1 cellular context compared by ENCODE assay signal in genomic region chr1:202159534-202160371, GRCh38.
A peak's percentile ranks its signal among the peaks of the same experiment; 100 is the strongest.
TF ChIP-seq lines count a peak whose summit lies in the region.

No MANE protein-coding gene starts in this region.

TF ChIP-seq in GM12878, 131 proteins besides CTCF, POLR2A, EP300 and RAD21 (continued from another document and continues in another):
- TF ChIP-seq BCL3 (IDR thresholded peaks at IDR 0.05; ENCODE audit: borderline replicate concordance, insufficient read depth, low read depth, low read length, poor library complexity, severe bottlenecking) (peak; percentile 24), TCF3 (IDR thresholded peaks at IDR 0.05; ENCODE audit: borderline replicate concordance, insufficient read depth, low read depth, low read length) (peak; percentile 81), JUND (IDR thresholded peaks at IDR 0.05; ENCODE audit: low read depth, low read length) (0 out of 2 replicates have a peak, but pooled peaks have one; percentile 12), HDGF (IDR thresholded peaks at IDR 0.05) (no peak; the same call in none of the 2 replicates), TCF7 (IDR thresholded peaks at IDR 0.05; ENCODE audit: borderline replicate concordance) (no peak), USF2 (IDR thresholded peaks at IDR 0.05; ENCODE audit: borderline replicate concordance, low read depth, low read length) (no peak), EGR1 (IDR thresholded peaks at IDR 0.05; ENCODE audit: borderline replicate concordance in 1 of 2, low read depth in 2 of 2, low read length in 2 of 2) (peak in 1 of 2 experiments; percentile 45; a peak in 1 of 3 replicates), ZBED1 (IDR thresholded peaks at IDR 0.05; ENCODE audit: borderline replicate concordance) (peak; percentile 67; the same call in 1 of the 2 replicates), CREB1 (IDR thresholded peaks at IDR 0.05; ENCODE audit: low read depth) (no peak), STAT1 (conservative IDR thresholded peaks at IDR 0.05) (no peak), RUNX3 (IDR thresholded peaks at IDR 0.05; ENCODE audit: low read length) (no peak), ESRRA (IDR thresholded peaks at IDR 0.05; ENCODE audit: low read length) (no peak), IKZF2 (IDR thresholded peaks at IDR 0.05) (no peak; a peak in 1 of 4 replicates), YBX1 (IDR thresholded peaks at IDR 0.05) (peak; percentile 74; the same call in 1 of the 2 replicates), TCF12 (IDR thresholded peaks at IDR 0.05; ENCODE audit: low read depth, low read length) (peak; percentile 61; the same call in 1 of the 2 replicates), TAF1 (IDR thresholded peaks at IDR 0.05; ENCODE audit: borderline replicate concordance, low read depth, low read length) (peak; percentile 60; the same call in 1 of the 2 replicates), SIX5 (IDR thresholded peaks at IDR 0.05; ENCODE audit: low read depth, low read length, severe bottlenecking) (no peak), CBX5 (IDR thresholded peaks at IDR 0.05; ENCODE audit: low read depth) (no peak), DPF2 (IDR thresholded peaks at IDR 0.05) (no peak), E2F8 (IDR thresholded peaks at IDR 0.05; ENCODE audit: low read depth, partially characterized antibody) (no peak), NRF1 (conservative IDR thresholded peaks at IDR 0.05; ENCODE audit: low read depth, low read length) (no peak), YY1 (IDR thresholded peaks at IDR 0.05; ENCODE audit: low read depth, low read length) (peak; percentile 84), BCL11A (IDR thresholded peaks at IDR 0.05; ENCODE audit: low read depth, low read length) (no peak), IRF5 (IDR thresholded peaks at IDR 0.05; ENCODE audit: borderline replicate concordance) (no peak), PML (IDR thresholded peaks at IDR 0.05; ENCODE audit: low read length) (no peak), RBBP5 (conservative IDR thresholded peaks at IDR 0.05) (no peak), JUNB (IDR thresholded peaks at IDR 0.05) (no peak), HDAC2 (IDR thresholded peaks at IDR 0.05) (no peak), E2F4 (IDR thresholded peaks at IDR 0.05; ENCODE audit: low read depth, low read length) (no peak), ZNF622 (IDR thresholded peaks at IDR 0.05) (no peak), NR2F1 (conservative IDR thresholded peaks at IDR 0.05) (0 out of 2 replicates have a peak, but pooled peaks have one; percentile 9), MLLT1 (IDR thresholded peaks at IDR 0.05) (peak; percentile 49; the same call in 1 of the 2 replicates), ELK1 (IDR thresholded peaks at IDR 0.05; ENCODE audit: low read depth, low read length) (no peak), SMAD1 (IDR thresholded peaks at IDR 0.05; ENCODE audit: low read depth, partially characterized antibody) (peak; percentile 20), ZNF274 (IDR thresholded peaks at IDR 0.05; ENCODE audit: insufficient read depth, insufficient read length) (no peak), ZNF207 (IDR thresholded peaks at IDR 0.05; ENCODE audit: borderline replicate concordance) (no peak), ZBTB11 (CRISPR knock-in tag; IDR thresholded peaks at IDR 0.05) (no peak), SRF (IDR thresholded peaks at IDR 0.05; ENCODE audit: low read depth in 2 of 2, low read length in 2 of 2) (0 out of 4 replicates have a peak, but pooled peaks of 1 of the 2 experiments have one; percentile 34), NFIC (IDR thresholded peaks at IDR 0.05; ENCODE audit: low read depth, low read length) (no peak), HSF1 (IDR thresholded peaks at IDR 0.05; ENCODE audit: low read depth, low read length) (no peak), KLF5 (IDR thresholded peaks at IDR 0.05; ENCODE audit: partially characterized antibody) (no peak), CUX1 (IDR thresholded peaks at IDR 0.05; ENCODE audit: insufficient replicate concordance, low read depth, low read length) (no peak)
